Comparison of ENCODE assay signal across 23 cellular contexts in genomic region chr19:33508941-33509614, GRCh38. TPM values are rescaled to one million over a fixed set of nuclear protein-coding genes. Genes with fewer than 3 reads are reported as not detected.
DNase-seq lines count a peak whose midpoint lies in the region; ATAC-seq and TF ChIP-seq lines count a peak whose summit lies in the region.
"Had no signal": no experiment of that assay in that cellular context is flagged by ENCODE, and none has a peak within 500 bp of the region (broad histone marks: within the 10 kb centered on the region; RNA-seq: fewer than 3 reads in every experiment).

No MANE protein-coding gene starts in this region.

- no peak overlapping the region for H3K4me3 Mint-ChIP-seq in stimulated activated effector memory CD8-positive, alpha-beta T cell treated with anti-CD3 and anti-CD28 coated beads, Interleukin-12 subunit alpha, Interleukin-12 subunit beta, amount 100 ng/mL, for 72 hours
- H3K4me3 Mint-ChIP-seq: activated T-cell treated with anti-CD3 and anti-CD28 coated beads, Interleukin-2, amount 50 U/mL, for 4 hours; CD8-positive, alpha-beta T cell; immature natural killer cell had no signal

- H3K27ac Mint-ChIP-seq in stimulated activated effector memory CD8-positive, alpha-beta T cell treated with anti-CD3 and anti-CD28 coated beads, Interleukin-12 subunit alpha, Interleukin-12 subunit beta, amount 100 ng/mL, for 72 hours: no peak overlapping the region
- H3K27ac Mint-ChIP-seq: CD8-positive, alpha-beta T cell had no signal

- DNase-seq in AG08395 (ENCODE audit: low spot score) (peak; percentile 47), H4 (ENCODE audit: low spot score) (peak; percentile 44), astrocyte of the hippocampus (ENCODE audit: low read depth, low spot score) (peak; percentile 17), medulla oblongata (ENCODE audit: extremely low spot score) (peak; percentile 14), kidney glomerular epithelial cell (lab: John Stamatoyannopoulos, UW) (no peak), GM10266 (ENCODE audit: extremely low spot score) (no peak)
- DNase-seq in stimulated activated effector memory CD8-positive, alpha-beta T cell treated with anti-CD3 and anti-CD28 coated beads, Interleukin-12 subunit alpha, Interleukin-12 subunit beta, amount 100 ng/mL, for 72 hours (ENCODE audit: low spot score in 2 of 2): no peak
- DNase-seq: activated CD4-positive, alpha-beta T cell treated with anti-CD3 and anti-CD28 coated beads for 1 hour; activated naive CD4-positive, alpha-beta T cell treated with Interleukin-2 at 50 U/mL for 16 hours; activated T-cell treated with anti-CD3 and anti-CD28 coated beads, Interleukin-2, amount 50 U/mL, for 4 hours; CD8-positive, alpha-beta T cell; DMS53; foreskin fibroblast; immature natural killer cell; mammary epithelial cell; NCI-H1694 treated with DMSO at 0.1 percent for 48 hours; NCI-H69; occipital lobe; retina; upper lobe of right lung had no signal

- H3K9me3 Mint-ChIP-seq in stimulated activated effector memory CD8-positive, alpha-beta T cell treated with anti-CD3 and anti-CD28 coated beads, Interleukin-12 subunit alpha, Interleukin-12 subunit beta, amount 100 ng/mL, for 72 hours: no peaks in the 10 kb centered on the region
- H3K9me3 Mint-ChIP-seq: activated T-cell treated with anti-CD3 and anti-CD28 coated beads, Interleukin-2, amount 50 U/mL, for 4 hours; CD8-positive, alpha-beta T cell; immature natural killer cell had no signal

- no peaks in the 10 kb centered on the region for H3K36me3 Mint-ChIP-seq in stimulated activated effector memory CD8-positive, alpha-beta T cell treated with anti-CD3 and anti-CD28 coated beads, Interleukin-12 subunit alpha, Interleukin-12 subunit beta, amount 100 ng/mL, for 72 hours

- no peak for TF ChIP-seq CTCF in GM10266 (IDR thresholded peaks at IDR 0.05; ENCODE audit: control insufficient read depth, insufficient read depth, low read depth, missing control alignments)

- peaks cover 38% of the 10 kb centered on the region for H3K4me1 Mint-ChIP-seq in stimulated activated effector memory CD8-positive, alpha-beta T cell treated with anti-CD3 and anti-CD28 coated beads, Interleukin-12 subunit alpha, Interleukin-12 subunit beta, amount 100 ng/mL, for 72 hours

- no peak for ATAC-seq in GM18861 (IDR thresholded peaks at IDR 0.05; ENCODE audit: unreplicated experiment)
- ATAC-seq in stimulated activated effector memory CD8-positive, alpha-beta T cell treated with anti-CD3 and anti-CD28 coated beads, Interleukin-12 subunit alpha, Interleukin-12 subunit beta, amount 100 ng/mL, for 72 hours: no peak
- ATAC-seq: activated T-cell treated with anti-CD3 and anti-CD28 coated beads, Interleukin-2, amount 50 U/mL, for 4 hours; CD8-positive, alpha-beta T cell; GM12878; HCT116; upper lobe of right lung had no signal

RNA-seq across cellular contexts. Expression of gene PEPD, which starts 12.5 kb away (rescaled TPM):
- 62.7 and 64.2 TPM in 2 replicates for total RNA-seq in H4 (2014; rRNA removed; shearing (Covaris generic))

Comparison
In these comparisons a context has a peak if more than half of its experiments do, and no peak if none do; other contexts are left out.
1. DNase-seq: peak in AG08395 (single experiment), H4 (single experiment), astrocyte of the hippocampus (single experiment) and medulla oblongata (single experiment); none in stimulated activated effector memory CD8-positive, alpha-beta T cell treated with anti-CD3 and anti-CD28 coated beads, Interleukin-12 subunit alpha, Interleukin-12 subunit beta, amount 100 ng/mL, for 72 hours (0 of 2), kidney glomerular epithelial cell (single experiment) and GM10266 (single experiment).